In the genomic region with DNA sequence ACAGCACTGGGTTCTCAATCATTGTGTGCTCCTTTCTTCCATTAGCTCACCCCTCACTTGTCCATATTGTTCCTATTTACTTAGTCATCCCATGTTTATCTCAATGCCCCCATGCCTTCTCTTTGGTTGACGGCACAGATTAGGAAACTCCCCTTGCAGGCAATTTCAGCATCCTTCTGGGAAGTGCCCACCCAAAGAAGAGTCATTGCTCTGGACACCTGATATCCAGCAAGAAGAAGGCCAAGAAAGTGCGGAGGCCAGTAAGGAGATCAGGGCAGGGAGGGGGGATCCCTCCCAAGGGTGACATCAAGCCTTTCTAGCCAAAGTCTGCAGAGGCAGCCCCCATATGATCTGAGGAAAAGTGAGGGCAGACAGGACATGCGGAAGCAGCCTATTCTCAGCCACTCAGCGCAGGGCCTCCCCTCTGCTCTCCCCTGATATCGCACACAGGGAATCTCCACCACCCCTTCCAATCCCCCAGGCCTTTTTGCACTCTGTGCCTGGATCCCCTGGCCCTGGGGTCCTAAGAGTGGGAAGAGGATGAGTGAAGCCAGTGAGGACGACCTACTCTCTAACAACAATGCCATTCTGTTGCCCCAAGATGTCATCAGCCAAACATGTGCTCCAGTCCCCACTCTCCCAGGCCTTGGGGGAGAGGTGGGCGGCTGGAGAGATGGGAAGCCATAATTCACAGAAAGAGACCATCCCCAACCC, we compare ENCODE assay signal across 19 cellular contexts. TPM values are rescaled to one million over a fixed set of nuclear protein-coding genes. Genes with fewer than 3 reads are reported as not detected.
"Had no signal": no experiment of that assay in that cellular context is flagged by ENCODE, and none has a peak within 500 bp of the region (broad histone marks: within the 10 kb centered on the region; RNA-seq: fewer than 3 reads in every experiment).

No MANE protein-coding gene starts in this region.

- H3K4me1 Mint-ChIP-seq: naive thymus-derived CD8-positive, alpha-beta T cell; stimulated activated naive CD8-positive, alpha-beta T cell treated with anti-CD3 and anti-CD28 coated beads, Interleukin-15, amount 100 ng/mL, for 72 hours had no signal

- ATAC-seq: lower lobe of right lung; mucosa of descending colon; naive thymus-derived CD8-positive, alpha-beta T cell; SK-N-SH treated with all-trans-retinoic acid at 6 μM for 48 hours; stimulated activated naive CD8-positive, alpha-beta T cell treated with anti-CD3 and anti-CD28 coated beads, Interleukin-15, amount 100 ng/mL, for 72 hours; T-helper 17 cell had no signal

- H3K36me3 Mint-ChIP-seq: activated naive CD8-positive, alpha-beta T cell treated with anti-CD3 and anti-CD28 coated beads, Interleukin-2, amount 10 ng/mL, durations not matched to agents 7 days and 5 days; naive thymus-derived CD8-positive, alpha-beta T cell had no signal

- H3K36me3 ChIP-seq: ascending aorta, lower lobe of right lung, thoracic aorta had no signal

- H3K27ac Mint-ChIP-seq: activated naive CD8-positive, alpha-beta T cell treated with anti-CD3 and anti-CD28 coated beads, Interleukin-2, amount 10 ng/mL, durations not matched to agents 7 days and 5 days; naive thymus-derived CD8-positive, alpha-beta T cell; T-helper 17 cell had no signal

- H3K4me1 ChIP-seq: ascending aorta, lower lobe of right lung had no signal

- H3K4me3 ChIP-seq: ascending aorta, hepatocyte, lower lobe of right lung, mucosa of descending colon, thoracic aorta had no signal

- H3K27me3 ChIP-seq: ascending aorta had no signal

- H3K9me3 Mint-ChIP-seq: activated naive CD8-positive, alpha-beta T cell treated with anti-CD3 and anti-CD28 coated beads, Interleukin-2, amount 10 ng/mL, durations not matched to agents 7 days and 5 days; naive thymus-derived CD8-positive, alpha-beta T cell; stimulated activated naive CD8-positive, alpha-beta T cell treated with anti-CD3 and anti-CD28 coated beads, Interleukin-15, amount 100 ng/mL, for 72 hours had no signal

- H3K4me3 Mint-ChIP-seq: activated naive CD8-positive, alpha-beta T cell treated with anti-CD3 and anti-CD28 coated beads, Interleukin-2, amount 10 ng/mL, durations not matched to agents 7 days and 5 days; naive thymus-derived CD8-positive, alpha-beta T cell; stimulated activated naive CD8-positive, alpha-beta T cell treated with anti-CD3 and anti-CD28 coated beads, Interleukin-15, amount 100 ng/mL, for 72 hours; T-helper 17 cell had no signal

- H3K27me3 Mint-ChIP-seq: stimulated activated naive CD8-positive, alpha-beta T cell treated with anti-CD3 and anti-CD28 coated beads, Interleukin-15, amount 100 ng/mL, for 72 hours had no signal

- H3K27ac ChIP-seq: ascending aorta, hepatocyte, lower lobe of right lung, thoracic aorta had no signal

- H3K9me3 ChIP-seq: ascending aorta, lower lobe of right lung, mucosa of descending colon, thoracic aorta had no signal

- DNase-seq: activated CD4-positive, CD25-positive, alpha-beta regulatory T cell; activated naive CD8-positive, alpha-beta T cell treated with anti-CD3 and anti-CD28 coated beads, Interleukin-2, amount 10 ng/mL, durations not matched to agents 7 days and 5 days; activated T-cell treated with anti-CD3 and anti-CD28 coated beads, Interleukin-2, amount 50 U/mL, for 48 hours; effector CD8-positive, alpha-beta T cell; lower lobe of right lung; mucosa of descending colon; SHP77; stimulated activated CD4-positive, alpha-beta T cell treated with anti-CD3 and anti-CD28 coated beads, Interleukin-15, amount 100 ng/mL, for 24 hours; stimulated activated CD4-positive, alpha-beta T cell treated with anti-CD3 and anti-CD28 coated beads, Interleukin-4, amount 100 ng/mL, for 24 hours; T-helper 17 cell had no signal

RNA-seq across cellular contexts. Expression of gene TRPV6, which starts 1.8 kb away (rescaled TPM):
- total RNA-seq: activated naive CD8-positive, alpha-beta T cell treated with anti-CD3 and anti-CD28 coated beads, Interleukin-2, amount 10 ng/mL, durations not matched to agents 7 days and 5 days; ascending aorta; naive thymus-derived CD8-positive, alpha-beta T cell; skeletal muscle tissue; T-helper 17 cell; thoracic aorta had no signal

RNA-seq across cellular contexts. Expression of gene TRPV5, which starts 49.8 kb away (rescaled TPM):
- total RNA-seq: activated naive CD8-positive, alpha-beta T cell treated with anti-CD3 and anti-CD28 coated beads, Interleukin-2, amount 10 ng/mL, durations not matched to agents 7 days and 5 days; ascending aorta; hepatocyte; lower lobe of right lung; mucosa of descending colon; omental fat pad; renal cortical epithelial cell; skeletal muscle tissue; T-helper 17 cell; thoracic aorta had no signal

RNA-seq across cellular contexts. Expression of gene LLCFC1, which starts 55.6 kb away (rescaled TPM):
- total RNA-seq: activated naive CD8-positive, alpha-beta T cell treated with anti-CD3 and anti-CD28 coated beads, Interleukin-2, amount 10 ng/mL, durations not matched to agents 7 days and 5 days; ascending aorta; hepatocyte; lower lobe of right lung; mucosa of descending colon; naive thymus-derived CD8-positive, alpha-beta T cell; omental fat pad; renal cortical epithelial cell; skeletal muscle tissue; T-helper 17 cell; thoracic aorta had no signal
